In the genomic region with DNA sequence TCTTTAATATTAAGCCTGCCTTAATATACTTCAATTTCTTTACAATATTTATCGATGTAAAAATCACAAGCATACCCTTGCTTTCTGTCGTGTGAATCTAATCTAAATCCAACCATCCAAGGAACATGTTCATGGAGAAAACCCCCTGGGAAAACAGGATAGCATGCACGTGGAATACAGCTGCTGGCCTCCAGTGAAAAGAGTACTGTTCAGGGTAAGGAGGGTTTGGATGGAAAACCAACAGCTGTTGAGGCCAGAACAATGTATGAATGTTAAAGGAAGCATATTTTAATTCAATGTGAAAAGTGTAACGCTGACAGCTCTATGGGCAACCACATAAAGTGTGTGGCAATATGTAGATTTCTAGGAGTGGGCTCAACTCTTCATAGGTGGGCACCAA, we compare ENCODE assay signal across 28 cellular contexts.
"Had no signal": no experiment of that assay in that cellular context is flagged by ENCODE, and none has a peak within 500 bp of the region (broad histone marks: within the 10 kb centered on the region; RNA-seq: fewer than 3 reads in every experiment).

No MANE protein-coding gene starts in this region.

- H3K27me3 Mint-ChIP-seq: activated B cell treated with CpG ODN at 0.5 μM for 24 hours; activated CD8-positive, alpha-beta T cell treated with anti-CD3 and anti-CD28 coated beads for 36 hours; activated naive CD8-positive, alpha-beta T cell; activated T-helper 17 cell treated with anti-CD3 and anti-CD28 coated beads, Interleukin-2, amount 50 U/mL, for 72 hours; dendritic cell treated with granulocyte-macrophage colony-stimulating factor and Interleukin-4, amounts not matched to agents 40 ng/mL and 50 ng/mL, for 4 days; T-cell had no signal

- H3K4me1 ChIP-seq: esophagus squamous epithelium had no signal

- H3K9me3 Mint-ChIP-seq: activated T-cell treated with anti-CD3 and anti-CD28 coated beads, Interleukin-2, amount 50 U/mL, for 4 hours; central memory CD8-positive, alpha-beta T cell had no signal

- H3K36me3 ChIP-seq: brain microvascular endothelial cell, esophagus squamous epithelium, WERI-Rb-1 had no signal

- H3K27ac Mint-ChIP-seq: activated B cell treated with CpG ODN at 0.5 μM for 24 hours; activated CD8-positive, alpha-beta T cell treated with anti-CD3 and anti-CD28 coated beads for 36 hours; activated naive CD8-positive, alpha-beta T cell; activated T-helper 17 cell treated with anti-CD3 and anti-CD28 coated beads, Interleukin-2, amount 50 U/mL, for 72 hours; dendritic cell treated with granulocyte-macrophage colony-stimulating factor and Interleukin-4, amounts not matched to agents 40 ng/mL and 50 ng/mL, for 4 days; T-cell; T-helper 1 cell treated with Interleukin-12 subunit alpha and Interleukin-12 subunit beta and Interleukin-4 antibody, amounts not matched to agents 30 μg/mL and 1 μg/mL, for 36 hours had no signal

- H3K4me3 ChIP-seq: coronary artery, dorsolateral prefrontal cortex, esophagus squamous epithelium had no signal

- H3K27me3 ChIP-seq: brain microvascular endothelial cell, esophagus squamous epithelium had no signal

- H3K36me3 Mint-ChIP-seq: activated naive CD8-positive, alpha-beta T cell; T-cell had no signal

- H3K27ac ChIP-seq: brain microvascular endothelial cell, coronary artery, dorsolateral prefrontal cortex, epithelial cell of prostate, esophagus squamous epithelium, WERI-Rb-1 had no signal

- H3K4me1 Mint-ChIP-seq: activated B cell treated with CpG ODN at 0.5 μM for 24 hours; activated T-helper 17 cell treated with anti-CD3 and anti-CD28 coated beads, Interleukin-2, amount 50 U/mL, for 72 hours; central memory CD8-positive, alpha-beta T cell; T-cell had no signal

- H3K9me3 ChIP-seq: esophagus squamous epithelium had no signal

- DNase-seq: activated B cell treated with CpG ODN at 0.5 μM for 24 hours; activated CD4-positive, alpha-beta T cell treated with anti-CD3 and anti-CD28 coated beads for 48 hours; activated CD4-positive, alpha-beta T cell treated with anti-CD3 and anti-CD28 coated beads, Interleukin-2, amount 50 U/mL, for 1 hour; activated CD4-positive, alpha-beta T cell treated with anti-CD3 and anti-CD28 coated beads, Interleukin-2, amount 50 U/mL, for 48 hours; activated CD8-positive, alpha-beta memory T cell treated with anti-CD3 and anti-CD28 coated beads for 24 hours; activated CD8-positive, alpha-beta T cell treated with anti-CD3 and anti-CD28 coated beads for 36 hours; activated effector memory CD4-positive, alpha-beta T cell treated with Interleukin-2 at 50 U/mL for 16 hours; activated gamma-delta T cell treated with Interleukin-2 at 50 U/mL for 16 hours; activated naive CD4-positive, alpha-beta T cell treated with anti-CD3 and anti-CD28 coated beads, Interleukin-2, amount 50 U/mL, for 16 hours; activated naive CD4-positive, alpha-beta T cell treated with Interleukin-2 at 50 U/mL for 16 hours; activated T-cell treated with anti-CD3 and anti-CD28 coated beads, Interleukin-2, amount 50 U/mL, for 4 hours; amniotic stem cell; anterior cingulate cortex; brain microvascular endothelial cell; dorsolateral prefrontal cortex; effector memory CD4-positive, alpha-beta T cell; esophagus squamous epithelium; SW 1271; T-cell; T1000; WERI-Rb-1 had no signal

- H3K4me3 Mint-ChIP-seq: activated B cell treated with CpG ODN at 0.5 μM for 24 hours; activated CD8-positive, alpha-beta T cell treated with anti-CD3 and anti-CD28 coated beads for 36 hours; activated naive CD8-positive, alpha-beta T cell; activated T-cell treated with anti-CD3 and anti-CD28 coated beads, Interleukin-2, amount 50 U/mL, for 4 hours; activated T-helper 17 cell treated with anti-CD3 and anti-CD28 coated beads, Interleukin-2, amount 50 U/mL, for 72 hours; central memory CD8-positive, alpha-beta T cell; dendritic cell treated with granulocyte-macrophage colony-stimulating factor and Interleukin-4, amounts not matched to agents 40 ng/mL and 50 ng/mL, for 4 days; T-cell; T-helper 1 cell treated with Interleukin-12 subunit alpha and Interleukin-12 subunit beta and Interleukin-4 antibody, amounts not matched to agents 30 μg/mL and 1 μg/mL, for 36 hours had no signal
